Comparison of ENCODE assay signal across 1 cellular context in genomic region chr6:100554228-100554627, GRCh38.
TF ChIP-seq lines count a peak whose summit lies in the region.

No MANE protein-coding gene starts in this region.

TF ChIP-seq in K562, 482 proteins besides CTCF, POLR2A, EP300 and RAD21 (continued from another document):
- TF ChIP-seq, protein P1, sequence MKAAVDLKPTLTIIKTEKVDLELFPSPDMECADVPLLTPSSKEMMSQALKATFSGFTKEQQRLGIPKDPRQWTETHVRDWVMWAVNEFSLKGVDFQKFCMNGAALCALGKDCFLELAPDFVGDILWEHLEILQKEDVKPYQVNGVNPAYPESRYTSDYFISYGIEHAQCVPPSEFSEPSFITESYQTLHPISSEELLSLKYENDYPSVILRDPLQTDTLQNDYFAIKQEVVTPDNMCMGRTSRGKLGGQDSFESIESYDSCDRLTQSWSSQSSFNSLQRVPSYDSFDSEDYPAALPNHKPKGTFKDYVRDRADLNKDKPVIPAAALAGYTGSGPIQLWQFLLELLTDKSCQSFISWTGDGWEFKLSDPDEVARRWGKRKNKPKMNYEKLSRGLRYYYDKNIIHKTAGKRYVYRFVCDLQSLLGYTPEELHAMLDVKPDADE (conservative IDR thresholded peaks at IDR 0.05; ENCODE audit: control insufficient read depth, low read depth, low read length): no peak
- TF ChIP-seq CEBPG (CRISPR knock-in tag; IDR thresholded peaks at IDR 0.05) (no peak), CEBPG (tag; conservative IDR thresholded peaks at IDR 0.05 in 1 of 2, IDR thresholded peaks at IDR 0.05 in 1 of 2) (peak in 1 of 2 experiments; percentile 80; a peak in 2 of 4 replicates), RHOXF2B (CRISPR knock-in tag; conservative IDR thresholded peaks at IDR 0.05) (no peak)
- TF ChIP-seq, protein P2, sequence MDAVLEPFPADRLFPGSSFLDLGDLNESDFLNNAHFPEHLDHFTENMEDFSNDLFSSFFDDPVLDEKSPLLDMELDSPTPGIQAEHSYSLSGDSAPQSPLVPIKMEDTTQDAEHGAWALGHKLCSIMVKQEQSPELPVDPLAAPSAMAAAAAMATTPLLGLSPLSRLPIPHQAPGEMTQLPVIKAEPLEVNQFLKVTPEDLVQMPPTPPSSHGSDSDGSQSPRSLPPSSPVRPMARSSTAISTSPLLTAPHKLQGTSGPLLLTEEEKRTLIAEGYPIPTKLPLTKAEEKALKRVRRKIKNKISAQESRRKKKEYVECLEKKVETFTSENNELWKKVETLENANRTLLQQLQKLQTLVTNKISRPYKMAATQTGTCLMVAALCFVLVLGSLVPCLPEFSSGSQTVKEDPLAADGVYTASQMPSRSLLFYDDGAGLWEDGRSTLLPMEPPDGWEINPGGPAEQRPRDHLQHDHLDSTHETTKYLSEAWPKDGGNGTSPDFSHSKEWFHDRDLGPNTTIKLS (IDR thresholded peaks at IDR 0.05; ENCODE audit: borderline replicate concordance, low read depth): no peak
